17 cellular contexts compared by ENCODE assay signal in genomic region chr4:658681-659667, GRCh38. TPM values are rescaled to one million over a fixed set of nuclear protein-coding genes. Genes with fewer than 3 reads are reported as not detected.
DNase-seq lines count a peak whose midpoint lies in the region; ATAC-seq, FAIRE-seq and TF ChIP-seq lines count a peak whose summit lies in the region.
"Had no signal": no experiment of that assay in that cellular context is flagged by ENCODE, and none has a peak within 500 bp of the region (broad histone marks: within the 10 kb centered on the region; RNA-seq: fewer than 3 reads in every experiment).

No MANE protein-coding gene starts in this region.

- no peak for FAIRE-seq in RCC 7860 (lab: Jason Lieb, UNC)

- no peak overlapping the region for H3K27ac Mint-ChIP-seq in CD4-positive, alpha-beta T cell
- H3K27ac Mint-ChIP-seq in endothelial cell (ENCODE audit: unreplicated experiment) (no peak overlapping the region), T-helper 17 cell (no peak overlapping the region)
- H3K27ac Mint-ChIP-seq: B cell, GM23338 had no signal

- intact Hi-C loops in CD4-positive, alpha-beta T cell (cut with DNase I, micrococcal nuclease): no loop called here

- H3K9ac ChIP-seq in neuronal stem cell (ENCODE audit: low read depth, low read length, poor library complexity): no peak overlapping the region

- H2AK5ac ChIP-seq in neuronal stem cell (ENCODE audit: low read depth, low read length): no peak overlapping the region

- no peak for ATAC-seq in CD4-positive, alpha-beta T cell (ENCODE audit: poor library complexity)
- ATAC-seq in T-helper 17 cell: no peak
- ATAC-seq: GM23338 had no signal

- H3K4me2 ChIP-seq in neuronal stem cell (ENCODE audit: insufficient read depth, low read length, poor library complexity, severe bottlenecking): no peak overlapping the region
- H3K4me2 ChIP-seq: GM23338 had no signal

- no peak overlapping the region for H2BK120ac ChIP-seq in neuronal stem cell (ENCODE audit: low read depth, low read length)

- no peak overlapping the region for H2BK12ac ChIP-seq in neuronal stem cell (ENCODE audit: low read length)

- no peak overlapping the region for H4K8ac ChIP-seq in neuronal stem cell (ENCODE audit: low read depth, low read length)

- no peak overlapping the region for H3K4me3 ChIP-seq in HEK293 (ENCODE audit: low read depth, low read length)
- H3K4me3 ChIP-seq in neuronal stem cell (ENCODE audit: low read length in 2 of 2): peak overlapping the region in 1 of 2 donors; percentile 28
- H3K4me3 ChIP-seq: GM23338, MG63 had no signal

- H3K27me3 Mint-ChIP-seq in CD4-positive, alpha-beta T cell: no peaks in the 10 kb centered on the region
- H3K27me3 Mint-ChIP-seq in endothelial cell (ENCODE audit: unreplicated experiment) (peaks cover 19% of the 10 kb centered on the region), T-helper 17 cell (no peaks in the 10 kb centered on the region)
- H3K27me3 Mint-ChIP-seq: B cell had no signal

- no peaks in the 10 kb centered on the region for H3K9me3 ChIP-seq in CD4-positive, alpha-beta T cell (ENCODE audit: control insufficient read depth, low read length)
- H3K9me3 ChIP-seq in HEK293 (ENCODE audit: control insufficient read depth, insufficient read depth, low read depth, low read length): no peaks in the 10 kb centered on the region
- peaks cover 0 to 7% of the 10 kb centered on the region in 2 donors for H3K9me3 ChIP-seq in neuronal stem cell (replicated peaks in 1 of 2; ENCODE audit: control insufficient read depth in 2 of 2, insufficient read depth in 1 of 2, low read depth in 1 of 2, low read length in 2 of 2)
- no peaks in the 10 kb centered on the region for H3K9me3 ChIP-seq in T-helper 17 cell (ENCODE audit: control insufficient read depth, low read length, poor library complexity, severe bottlenecking)
- H3K9me3 ChIP-seq: MG63 had no signal

- H3K4ac ChIP-seq in neuronal stem cell (ENCODE audit: low read length): no peak overlapping the region

- no peak overlapping the region for H2AFZ ChIP-seq in neuronal stem cell (ENCODE audit: low read length)
- H2AFZ ChIP-seq: GM23338 had no signal

- no peak overlapping the region for H3K27ac ChIP-seq in CD4-positive, alpha-beta T cell (ENCODE audit: low read depth, low read length)
- H3K27ac ChIP-seq in HEK293 (ENCODE audit: extremely low read depth, low read depth, low read length) (no peak overlapping the region), neuronal stem cell (replicated peaks; ENCODE audit: low read length) (no peak overlapping the region)

- H3K4me1 ChIP-seq in HEK293 (ENCODE audit: control insufficient read depth, insufficient read depth, low read length) (no peaks in the 10 kb centered on the region), neuronal stem cell (ENCODE audit: control insufficient read depth in 2 of 2, insufficient read depth in 1 of 2, low read depth in 1 of 2, low read length in 2 of 2) (peaks cover 0 to 3% of the 10 kb centered on the region in 2 donors)

- H3K4me3 Mint-ChIP-seq in CD4-positive, alpha-beta T cell: peak overlapping the region; percentile 34
- peak overlapping the region; percentile 31 for H3K4me3 Mint-ChIP-seq in endothelial cell (ENCODE audit: unreplicated experiment)
- H3K4me3 Mint-ChIP-seq in T-helper 17 cell: no peak overlapping the region
- H3K4me3 Mint-ChIP-seq: B cell, GM23338 had no signal

- H2BK15ac ChIP-seq in neuronal stem cell (ENCODE audit: low read length): no peak overlapping the region

- no peak for TF ChIP-seq CTCF in CD4-positive, alpha-beta T cell (IDR thresholded peaks at IDR 0.05)
- TF ChIP-seq CTCF in HEK293 (tag by site-specific recombination; IDR thresholded peaks at IDR 0.05) (no peak), endothelial cell (IDR thresholded peaks at IDR 0.05; ENCODE audit: unreplicated experiment) (no peak)

- peak overlapping the region; percentile 38 for H3K18ac ChIP-seq in neuronal stem cell (ENCODE audit: low read length)

- H3K36me3 ChIP-seq in HEK293 (ENCODE audit: control insufficient read depth in 2 of 2, insufficient read depth in 1 of 2, low read length in 2 of 2): no peaks in the 10 kb centered on the region
- peaks cover 0 to 8% of the 10 kb centered on the region in 2 donors for H3K36me3 ChIP-seq in neuronal stem cell (replicated peaks in 1 of 2; ENCODE audit: control insufficient read depth in 2 of 2, insufficient read depth in 2 of 2, low read length in 2 of 2)
- H3K36me3 ChIP-seq: MG63 had no signal

- no peak overlapping the region for H2BK5ac ChIP-seq in neuronal stem cell (ENCODE audit: low read length)

- peak overlapping the region; percentile 38 for H4K91ac ChIP-seq in neuronal stem cell (ENCODE audit: low read depth, low read length, poor library complexity)

- peaks cover 5% of the 10 kb centered on the region for H3K36me3 Mint-ChIP-seq in CD4-positive, alpha-beta T cell (ENCODE audit: low read depth)
- peaks cover 21% of the 10 kb centered on the region for H3K36me3 Mint-ChIP-seq in endothelial cell (ENCODE audit: low read depth, unreplicated experiment)
- peaks cover 3% of the 10 kb centered on the region for H3K36me3 Mint-ChIP-seq in T-helper 17 cell (ENCODE audit: low read depth)

- H3K14ac ChIP-seq in neuronal stem cell (ENCODE audit: low read length): peak overlapping the region; percentile 61

- DNase-seq in CD4-positive, alpha-beta T cell: no peak
- DNase-seq in endothelial cell (ENCODE audit: low spot score) (no peak), neuronal stem cell (ENCODE audit: low spot score) (no peak), T-helper 17 cell (no peak), SIG-M5 (lab: John Stamatoyannopoulos, UW) (no peak), RCC 7860 (ENCODE audit: low spot score) (no peak)
- DNase-seq in activated CD4-positive, alpha-beta T cell treated with anti-CD3 and anti-CD28 coated beads for 48 hours: no peak
- DNase-seq: MG63, NCI-H1092 treated with DMSO at 0.1 percent for 48 hours, NCI-H1694, NCI-H2107, NCI-H69 had no signal

- H3K79me1 ChIP-seq in neuronal stem cell (ENCODE audit: low read depth, low read length): peaks cover 4% of the 10 kb centered on the region

- no peaks in the 10 kb centered on the region for H3K27me3 ChIP-seq in CD4-positive, alpha-beta T cell (ENCODE audit: control insufficient read depth, insufficient read depth, low read length)
- H3K27me3 ChIP-seq in neuronal stem cell (ENCODE audit: control insufficient read depth in 3 of 3, insufficient read depth in 3 of 3, low read depth in 1 of 3, low read length in 3 of 3): peaks cover 0 to 14% (median 2%) of the 10 kb centered on the region in 3 experiments
- H3K27me3 ChIP-seq: MG63 had no signal

- POLR2A ChIA-PET in CD4-positive, alpha-beta T cell (lab: Charles Lee): no interaction called here
- POLR2A ChIA-PET in HEK293 (lab: Yijun Ruan, JAX): no interaction called here

- H3K9me3 Mint-ChIP-seq in CD4-positive, alpha-beta T cell: no peaks in the 10 kb centered on the region
- peaks cover 3% of the 10 kb centered on the region for H3K9me3 Mint-ChIP-seq in endothelial cell (ENCODE audit: unreplicated experiment)
- H3K9me3 Mint-ChIP-seq: GM23338 had no signal

- WGBS in neuronal stem cell (ENCODE audit: extremely low coverage in 2 of 2, insufficient read length in 2 of 2, insufficient replicate concordance in 1 of 2), 2 donors: no CpG with 5 or more reads among the region's 32 CpGs

- H3K23ac ChIP-seq in neuronal stem cell (ENCODE audit: low read depth, low read length, poor library complexity): peak overlapping the region; percentile 83

- H3K4me1 Mint-ChIP-seq in CD4-positive, alpha-beta T cell (ENCODE audit: low read depth): peaks cover under 1% of the 10 kb centered on the region
- no peaks in the 10 kb centered on the region for H3K4me1 Mint-ChIP-seq in endothelial cell (ENCODE audit: unreplicated experiment)
- peaks cover 2% of the 10 kb centered on the region for H3K4me1 Mint-ChIP-seq in T-helper 17 cell
- H3K4me1 Mint-ChIP-seq: GM23338 had no signal

- CTCF ChIA-PET in CD4-positive, alpha-beta T cell (lab: Charles Lee): no interaction called here
- CTCF ChIA-PET in HEK293 (lab: Yijun Ruan, JAX): no interaction called here

TF ChIP-seq in HEK293, 187 proteins besides CTCF, POLR2A, EP300 and RAD21 (continues in another document):
- TF ChIP-seq ZFHX2 (tag by site-specific recombination; conservative IDR thresholded peaks at IDR 0.05) (peak; percentile 28; the same call in 1 of the 2 replicates), KLF7 (tag by site-specific recombination; IDR thresholded peaks at IDR 0.05; ENCODE audit: borderline replicate concordance) (no peak), TRIM28 (IDR thresholded peaks at IDR 0.05; ENCODE audit: borderline replicate concordance, low read length) (no peak), ZSCAN4 (tag by site-specific recombination; IDR thresholded peaks at IDR 0.05) (peak; percentile 96), EGR2 (tag by site-specific recombination; IDR thresholded peaks at IDR 0.05; ENCODE audit: low read depth) (no peak)

RNA-seq across cellular contexts. Expression of gene ATP5ME, which starts 15.1 kb away (rescaled TPM):
- 100 to 1,000 TPM; 109 to 126 TPM for total RNA-seq in CD4-positive, alpha-beta T cell
- 289 TPM for total RNA-seq in endothelial cell (ENCODE audit: unreplicated experiment)
- 966 TPM for polyA plus RNA-seq in neuronal stem cell (2013, experiment 1 of 2)
- 911 TPM for polyA plus RNA-seq in neuronal stem cell (2013, experiment 2 of 2)
- total RNA-seq in T-helper 17 cell: 100 to 1,000 TPM in 1 of 2 donors, 10 to 100 TPM in 1; 98.4 to 120 TPM

RNA-seq across cellular contexts. Expression of gene MYL5, which starts 15.4 kb away (rescaled TPM):
- 10 to 100 TPM; 25.3 to 29.2 TPM for total RNA-seq in CD4-positive, alpha-beta T cell
- total RNA-seq in endothelial cell (ENCODE audit: unreplicated experiment) (23.2 TPM), T-helper 17 cell (10 to 100 TPM; 20.3 to 22.9 TPM)
- polyA plus RNA-seq in neuronal stem cell (2013, experiment 1 of 2): 4.1 TPM
- 3.9 TPM for polyA plus RNA-seq in neuronal stem cell (2013, experiment 2 of 2)

RNA-seq across cellular contexts. Expression of gene SLC49A3, which starts 30.0 kb away (rescaled TPM):
- total RNA-seq in CD4-positive, alpha-beta T cell: under 1 TPM; 0.22 to 0.91 TPM
- 19.9 TPM for total RNA-seq in endothelial cell (ENCODE audit: unreplicated experiment)
- 0.81 TPM for polyA plus RNA-seq in neuronal stem cell (2013, experiment 1 of 2)
- polyA plus RNA-seq in neuronal stem cell (2013, experiment 2 of 2): 0.57 TPM
- 1 to 10 TPM; 1.1 to 2.7 TPM for total RNA-seq in T-helper 17 cell
- total RNA-seq: Daoy had no signal
- polyA plus RNA-seq: CD4-positive, alpha-beta memory T cell had no signal

RNA-seq across cellular contexts. Expression of gene PDE6B, which starts 33.6 kb away (rescaled TPM):
- total RNA-seq in CD4-positive, alpha-beta T cell: 10 to 100 TPM; 11.4 to 12.4 TPM
- total RNA-seq in endothelial cell (ENCODE audit: unreplicated experiment) (5.1 TPM), T-helper 17 cell (10 to 100 TPM; 10.2 to 11.5 TPM)
- 9.5 TPM for polyA plus RNA-seq in neuronal stem cell (2013, experiment 1 of 2)
- polyA plus RNA-seq in neuronal stem cell (2013, experiment 2 of 2): 9.3 TPM

RNA-seq across cellular contexts. Expression of gene PCGF3, which starts 46.7 kb away (rescaled TPM):
- 10 to 100 TPM; 45.1 to 48.6 TPM for total RNA-seq in CD4-positive, alpha-beta T cell
- total RNA-seq in endothelial cell (ENCODE audit: unreplicated experiment) (84.5 TPM), T-helper 17 cell (10 to 100 TPM; 31.3 to 38.0 TPM)
- 40.8 TPM for polyA plus RNA-seq in neuronal stem cell (2013, experiment 1 of 2)
- 42.5 TPM for polyA plus RNA-seq in neuronal stem cell (2013, experiment 2 of 2)
